Comparison of ENCODE assay signal across 21 cellular contexts in the genomic region with DNA sequence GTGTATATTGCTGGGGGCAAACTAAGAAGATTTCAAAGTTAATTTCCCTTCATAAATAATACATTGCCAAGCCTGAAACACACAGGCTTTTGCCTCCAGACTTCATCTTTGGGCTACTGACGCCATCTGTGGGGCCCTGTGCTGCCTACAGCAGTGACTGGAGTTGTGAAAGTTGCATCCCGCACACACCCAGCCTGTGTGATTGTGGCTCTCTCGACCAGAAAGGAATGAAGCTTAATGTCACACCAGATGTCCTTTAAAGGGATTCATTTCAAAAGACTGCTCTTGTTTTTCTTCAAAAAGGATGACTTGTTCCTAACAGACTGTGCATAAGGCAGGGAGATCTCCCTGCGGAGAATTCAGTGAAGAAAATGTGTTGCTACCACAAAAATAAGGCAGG.
DNase-seq lines count a peak whose midpoint lies in the region; ATAC-seq, FAIRE-seq and TF ChIP-seq lines count a peak whose summit lies in the region.
"Had no signal": no experiment of that assay in that cellular context is flagged by ENCODE, and none has a peak within 500 bp of the region (broad histone marks: within the 10 kb centered on the region; RNA-seq: fewer than 3 reads in every experiment).

No MANE protein-coding gene starts in this region.

- no peak overlapping the region for H3K9ac ChIP-seq in H1 (replicated peaks in 1 of 4; ENCODE audit: extremely low read depth in 1 of 4, low read depth in 3 of 4, low read length in 3 of 4)
- H3K9ac ChIP-seq: BLaER1 treated with 17β-estradiol and CSF1 and Interleukin-3, amounts not matched to agents 10 nM and 100 nM had no signal

- H3K14ac ChIP-seq in H1 (ENCODE audit: insufficient read length): no peak overlapping the region

- TF ChIP-seq POLR2A in H1 (IDR thresholded peaks at IDR 0.05; ENCODE audit: control extremely low read depth in 1 of 2, low read depth in 2 of 2, low read length in 2 of 2) (no peak), ovary (IDR thresholded peaks at IDR 0.05) (no peak)

- H3K79me2 ChIP-seq in GM23338 (replicated peaks; ENCODE audit: insufficient read depth): no peaks in the 10 kb centered on the region
- H3K79me2 ChIP-seq in H1 (ENCODE audit: control insufficient read depth in 1 of 2, insufficient read depth in 2 of 2, low read length in 2 of 2): no peaks in the 10 kb centered on the region

- TF ChIP-seq RAD21 in H1 (IDR thresholded peaks at IDR 0.05 in 1 of 2, conservative IDR thresholded peaks at IDR 0.05 in 1 of 2; ENCODE audit: low read depth in 2 of 2, low read length in 2 of 2): peak; percentile 72 to 74

- H4K5ac ChIP-seq in H1 (ENCODE audit: insufficient read length, low read depth, low read length): no peak overlapping the region

- H3K79me1 ChIP-seq in H1 (ENCODE audit: low read depth, low read length): no peaks in the 10 kb centered on the region

- no peak for FAIRE-seq in H1 (lab: Jason Lieb, UNC)
- FAIRE-seq: GM12878, keratinocyte, TTC549 had no signal

- ATAC-seq in GM23338: peak; percentile 79
- no peak for ATAC-seq in GM18873 (IDR thresholded peaks at IDR 0.05; ENCODE audit: low FRiP score, unreplicated experiment)
- no peak for ATAC-seq in CD4-positive, alpha-beta T cell (ENCODE audit: poor library complexity)
- no peak for ATAC-seq in HG03097 (IDR thresholded peaks at IDR 0.05; ENCODE audit: low FRiP score, unreplicated experiment)
- ATAC-seq: body of pancreas, GM12878 had no signal

- H3K9me3 ChIP-seq in H1 (ENCODE audit: insufficient read depth in 2 of 2, low read depth in 1 of 2, low read length in 1 of 2) (no peaks in the 10 kb centered on the region), ovary (no peaks in the 10 kb centered on the region)
- H3K9me3 ChIP-seq in CD4-positive, alpha-beta T cell (ENCODE audit: control insufficient read depth, low read length): no peaks in the 10 kb centered on the region
- H3K9me3 ChIP-seq: BLaER1 treated with 17β-estradiol and CSF1 and Interleukin-3, amounts not matched to agents 10 nM and 100 nM; body of pancreas had no signal

- H2AK5ac ChIP-seq in H1 (ENCODE audit: low read depth, low read length): no peak overlapping the region

- TF ChIP-seq CTCF in GM23338 (conservative IDR thresholded peaks at IDR 0.05; ENCODE audit: low read depth in 2 of 2) (peak; percentile 47 to 70), H1 (IDR thresholded peaks at IDR 0.05; ENCODE audit: control extremely low read depth in 1 of 3, insufficient read depth in 1 of 3, low read depth in 1 of 3, low read length in 3 of 3) (peak; percentile 46 to 52 (median 46); a peak in 3 of 4 replicates), ovary (IDR thresholded peaks at IDR 0.05) (no peak)
- no peak for TF ChIP-seq CTCF in CD4-positive, alpha-beta T cell (IDR thresholded peaks at IDR 0.05)

- H2BK20ac ChIP-seq in H1 (ENCODE audit: low read length): no peak overlapping the region

- H2BK12ac ChIP-seq in H1 (ENCODE audit: low read depth, low read length): no peak overlapping the region

- H3K23ac ChIP-seq in H1 (ENCODE audit: insufficient read length): no peak overlapping the region

- no peaks in the 10 kb centered on the region for H3F3A ChIP-seq in GM23338 (replicated peaks; ENCODE audit: low read depth)

- H4K8ac ChIP-seq in H1 (ENCODE audit: extremely low read depth, insufficient read depth, low read length): no peak overlapping the region

- intact Hi-C loops in ovary (cut with DNase I): no loop called here
- intact Hi-C loops in CD4-positive, alpha-beta T cell (cut with DNase I, micrococcal nuclease): no loop called here
- intact Hi-C loops in activated T-helper 1 cell treated with anti-CD3 and anti-CD28 coated beads, Interleukin-12 subunit alpha, Interleukin-12 subunit beta, Interleukin-2, Interleukin-4 antibody, amounts not matched to agents 30 ng/mL and 10 ng/mL and 1 ng/mL, durations not matched to agents 14 hours and 24 hours and 36 hours (cut with micrococcal nuclease): no loop called here

- H3K36me3 ChIP-seq in GM23338 (ENCODE audit: insufficient read depth) (no peaks in the 10 kb centered on the region), H1 (ENCODE audit: control insufficient read depth in 2 of 4, insufficient read depth in 4 of 4, low read length in 3 of 4) (no peaks in the 10 kb centered on the region), ovary (no peaks in the 10 kb centered on the region)
- H3K36me3 ChIP-seq: BLaER1 treated with 17β-estradiol and CSF1 and Interleukin-3, amounts not matched to agents 10 nM and 100 nM had no signal

- H2BK120ac ChIP-seq in H1 (replicated peaks; ENCODE audit: low read depth, low read length): no peak overlapping the region

- H3K4me1 ChIP-seq in GM23338 (ENCODE audit: insufficient read depth) (no peaks in the 10 kb centered on the region), H1 (replicated peaks in 1 of 4; ENCODE audit: control insufficient read depth in 3 of 4, insufficient read depth in 4 of 4, low read length in 3 of 4) (no peaks in the 10 kb centered on the region), ovary (ENCODE audit: insufficient read depth) (no peaks in the 10 kb centered on the region)
- H3K4me1 ChIP-seq: body of pancreas had no signal

- no peak overlapping the region for H3K56ac ChIP-seq in H1 (replicated peaks; ENCODE audit: insufficient read length, low read depth, low read length)

- H3K9me2 ChIP-seq in GM23338 (ENCODE audit: insufficient read depth): no peaks in the 10 kb centered on the region

- H4K20me1 ChIP-seq in GM23338 (replicated peaks; ENCODE audit: insufficient read depth): no peaks in the 10 kb centered on the region
- H4K20me1 ChIP-seq in H1 (replicated peaks in 1 of 2; ENCODE audit: control insufficient read depth in 1 of 2, insufficient read depth in 2 of 2, low read length in 2 of 2): no peaks in the 10 kb centered on the region
- H4K20me1 ChIP-seq: BLaER1 treated with 17β-estradiol and CSF1 and Interleukin-3, amounts not matched to agents 10 nM and 100 nM had no signal

- no peak overlapping the region for H3K4me3 ChIP-seq in GM23338
- no peak overlapping the region for H3K4me3 ChIP-seq in H1 (ENCODE audit: extremely low read depth in 1 of 4, insufficient read depth in 2 of 4, low read depth in 3 of 4, low read length in 4 of 4)
- no peak overlapping the region for H3K4me3 ChIP-seq in ovary
- H3K4me3 ChIP-seq: BLaER1 treated with 17β-estradiol and CSF1 and Interleukin-3, amounts not matched to agents 10 nM and 100 nM; body of pancreas; GM12878 had no signal

- no peak overlapping the region for H2BK15ac ChIP-seq in H1 (ENCODE audit: low read length)

- no peak overlapping the region for H2BK5ac ChIP-seq in H1 (ENCODE audit: low read depth, low read length)

- no peaks in the 10 kb centered on the region for H3K36me3 Mint-ChIP-seq in GM23338 (ENCODE audit: low read depth)
- no peaks in the 10 kb centered on the region for H3K36me3 Mint-ChIP-seq in CD4-positive, alpha-beta T cell (ENCODE audit: low read depth)
- H3K36me3 Mint-ChIP-seq in activated T-helper 1 cell treated with anti-CD3 and anti-CD28 coated beads, Interleukin-12 subunit alpha, Interleukin-12 subunit beta, Interleukin-2, Interleukin-4 antibody, amounts not matched to agents 30 ng/mL and 10 ng/mL and 1 ng/mL, durations not matched to agents 14 hours and 24 hours and 36 hours (ENCODE audit: low read depth): no peaks in the 10 kb centered on the region

- no peak overlapping the region for H3K4ac ChIP-seq in H1 (replicated peaks; ENCODE audit: insufficient read length, low read depth, low read length)

- CTCF ChIA-PET in H1 (lab: Charles Lee; ENCODE audit: partially characterized antibody): interaction anchor here (0.6 to 1.1 kb wide), 2 partner anchors 29 to 208 kb away, joined by 3 read pairs; no protein-coding TSS in a partner anchor
- CTCF ChIA-PET in CD4-positive, alpha-beta T cell (lab: Charles Lee): no interaction called here

- H3K27me3 Mint-ChIP-seq in GM23338 (ENCODE audit: insufficient read depth, low read depth, poor library complexity): no peaks in the 10 kb centered on the region
- peaks cover 14% of the 10 kb centered on the region for H3K27me3 Mint-ChIP-seq in CD4-positive, alpha-beta T cell
- peaks cover 2% of the 10 kb centered on the region for H3K27me3 Mint-ChIP-seq in activated T-helper 1 cell treated with anti-CD3 and anti-CD28 coated beads, Interleukin-12 subunit alpha, Interleukin-12 subunit beta, Interleukin-2, Interleukin-4 antibody, amounts not matched to agents 30 ng/mL and 10 ng/mL and 1 ng/mL, durations not matched to agents 14 hours and 24 hours and 36 hours (ENCODE audit: insufficient read depth)

- H2AFZ ChIP-seq in GM23338 (peak overlapping the region; percentile 49), H1 (ENCODE audit: low read length) (no peak overlapping the region)

- no peak overlapping the region for H3K27ac Mint-ChIP-seq in GM23338
- H3K27ac Mint-ChIP-seq in CD4-positive, alpha-beta T cell: no peak overlapping the region
- no peak overlapping the region for H3K27ac Mint-ChIP-seq in activated T-helper 1 cell treated with anti-CD3 and anti-CD28 coated beads, Interleukin-12 subunit alpha, Interleukin-12 subunit beta, Interleukin-2, Interleukin-4 antibody, amounts not matched to agents 30 ng/mL and 10 ng/mL and 1 ng/mL, durations not matched to agents 14 hours and 24 hours and 36 hours

- H3K18ac ChIP-seq in H1 (ENCODE audit: extremely low read depth, low read length): no peak overlapping the region

- H3K4me1 Mint-ChIP-seq in GM23338: no peaks in the 10 kb centered on the region
- no peaks in the 10 kb centered on the region for H3K4me1 Mint-ChIP-seq in CD4-positive, alpha-beta T cell (ENCODE audit: low read depth)
- no peaks in the 10 kb centered on the region for H3K4me1 Mint-ChIP-seq in activated T-helper 1 cell treated with anti-CD3 and anti-CD28 coated beads, Interleukin-12 subunit alpha, Interleukin-12 subunit beta, Interleukin-2, Interleukin-4 antibody, amounts not matched to agents 30 ng/mL and 10 ng/mL and 1 ng/mL, durations not matched to agents 14 hours and 24 hours and 36 hours (ENCODE audit: low read depth)

- POLR2A ChIA-PET in H1 (lab: Charles Lee; ENCODE audit: partially characterized antibody): no interaction called here
- POLR2A ChIA-PET in CD4-positive, alpha-beta T cell (lab: Charles Lee): no interaction called here

- no peak for TF ChIP-seq EP300 in H1 (IDR thresholded peaks at IDR 0.05; ENCODE audit: borderline replicate concordance in 1 of 2, low read depth in 2 of 2, low read length in 2 of 2)
- TF ChIP-seq EP300 in ovary (IDR thresholded peaks at IDR 0.05): no peak

- H3K27ac ChIP-seq in GM23338 (ENCODE audit: low read depth) (no peak overlapping the region), H1 (ENCODE audit: low read depth, low read length) (no peak overlapping the region), ovary (no peak overlapping the region)
- H3K27ac ChIP-seq in CD4-positive, alpha-beta T cell (ENCODE audit: low read depth, low read length): no peak overlapping the region
- H3K27ac ChIP-seq: BLaER1 treated with 17β-estradiol and CSF1 and Interleukin-3, amounts not matched to agents 10 nM and 100 nM; body of pancreas had no signal

- H3K9me3 Mint-ChIP-seq in GM23338: peaks cover 11% of the 10 kb centered on the region; the same call in 2 of the 3 replicates
- no peaks in the 10 kb centered on the region for H3K9me3 Mint-ChIP-seq in CD4-positive, alpha-beta T cell
- H3K9me3 Mint-ChIP-seq in activated T-helper 1 cell treated with anti-CD3 and anti-CD28 coated beads, Interleukin-12 subunit alpha, Interleukin-12 subunit beta, Interleukin-2, Interleukin-4 antibody, amounts not matched to agents 30 ng/mL and 10 ng/mL and 1 ng/mL, durations not matched to agents 14 hours and 24 hours and 36 hours: no peaks in the 10 kb centered on the region

- H3K23me2 ChIP-seq in H1 (ENCODE audit: low read depth, low read length): no peaks in the 10 kb centered on the region

- no peak overlapping the region for H3K4me3 Mint-ChIP-seq in GM23338
- H3K4me3 Mint-ChIP-seq in CD4-positive, alpha-beta T cell: no peak overlapping the region
- no peak overlapping the region for H3K4me3 Mint-ChIP-seq in activated T-helper 1 cell treated with anti-CD3 and anti-CD28 coated beads, Interleukin-12 subunit alpha, Interleukin-12 subunit beta, Interleukin-2, Interleukin-4 antibody, amounts not matched to agents 30 ng/mL and 10 ng/mL and 1 ng/mL, durations not matched to agents 14 hours and 24 hours and 36 hours

- H3K27me3 ChIP-seq in GM23338 (ENCODE audit: insufficient read depth) (no peaks in the 10 kb centered on the region), H1 (replicated peaks in 1 of 4; ENCODE audit: control insufficient read depth in 3 of 4, extremely low read depth in 1 of 4, insufficient read depth in 3 of 4, low read length in 3 of 4) (no peaks in the 10 kb centered on the region), ovary (no peaks in the 10 kb centered on the region)
- H3K27me3 ChIP-seq in CD4-positive, alpha-beta T cell (ENCODE audit: control insufficient read depth, insufficient read depth, low read length): no peaks in the 10 kb centered on the region
- H3K27me3 ChIP-seq: BLaER1 treated with 17β-estradiol and CSF1 and Interleukin-3, amounts not matched to agents 10 nM and 100 nM; body of pancreas had no signal

- no peak overlapping the region for H3K4me2 ChIP-seq in GM23338
- no peak overlapping the region for H3K4me2 ChIP-seq in H1 (ENCODE audit: insufficient read depth in 1 of 2, low read depth in 2 of 2, low read length in 2 of 2)

- WGBS in H1 (ENCODE audit: extremely low coverage in 1 of 2, insufficient coverage in 1 of 2, insufficient read length in 1 of 2, insufficient replicate concordance in 2 of 2, low coverage in 1 of 2, low lambda C conversion rate in 2 of 2, missing lambda C conversion rate in 1 of 2), 2 experiments: 86% methylated on average over 4 of the region's 4 CpGs; no CpG with 5 or more reads in 1 of the 2 experiments
- WGBS in ovary, 3 donors: 39 to 45% (median 45%) methylated on average over 4 of the region's 4 CpGs

- no peak overlapping the region for H4K91ac ChIP-seq in H1 (replicated peaks; ENCODE audit: insufficient read length, low read length)

- DNase-seq in GM23338 (ENCODE audit: low spot score) (peak; percentile 48), NCI-H69 (lab: John Stamatoyannopoulos, UW) (peak; percentile 56), H1 (ENCODE audit: low read depth in 1 of 2, low spot score in 2 of 2) (no peak), ovary (peak; percentile 18 to 56 (median 26))
- DNase-seq in CD4-positive, alpha-beta T cell: no peak
- DNase-seq in activated T-helper 1 cell treated with anti-CD3 and anti-CD28 coated beads, Interleukin-12 subunit alpha, Interleukin-12 subunit beta, Interleukin-2, Interleukin-4 antibody, amounts not matched to agents 30 ng/mL and 10 ng/mL and 1 ng/mL, durations not matched to agents 14 hours and 24 hours and 36 hours (ENCODE audit: low spot score): no peak
- DNase-seq: activated effector memory CD4-positive, alpha-beta T cell treated with anti-CD3 and anti-CD28 coated beads, Interleukin-2, amount 50 U/mL, for 16 hours; effector CD8-positive, alpha-beta T cell; EL; NCI-H1048; NCI-H526 treated with DMSO at 0.1 percent for 48 hours; SIG-M5; stimulated activated CD4-positive, alpha-beta T cell treated with anti-CD3 and anti-CD28 coated beads, Interleukin-4, amount 100 ng/mL, for 24 hours; stimulated activated naive CD4-positive, alpha-beta T cell treated with Interleukin-2 at 50 U/mL for 16 hours had no signal

Comparison
In these comparisons a context has a peak if more than half of its experiments do, and no peak if none do; other contexts are left out.
1. DNase-seq: peak in GM23338 (single experiment), NCI-H69 (single experiment) and ovary (5 of 5); none in H1 (0 of 2), CD4-positive, alpha-beta T cell (0 of 10) and activated T-helper 1 cell treated with anti-CD3 and anti-CD28 coated beads, Interleukin-12 subunit alpha, Interleukin-12 subunit beta, Interleukin-2, Interleukin-4 antibody, amounts not matched to agents 30 ng/mL and 10 ng/mL and 1 ng/mL, durations not matched to agents 14 hours and 24 hours and 36 hours (single experiment).
2. CTCF ChIP-seq: peak in GM23338 (2 of 2) and H1 (3 of 3); none in ovary (0 of 3) and CD4-positive, alpha-beta T cell (single experiment).